Comparison of ENCODE assay signal across 11 cellular contexts in genomic region chr2:64276417-64277095, GRCh38.
DNase-seq lines count a peak whose midpoint lies in the region; FAIRE-seq and TF ChIP-seq lines count a peak whose summit lies in the region.
"Had no signal": no experiment of that assay in that cellular context is flagged by ENCODE, and none has a peak within 500 bp of the region (broad histone marks: within the 10 kb centered on the region; RNA-seq: fewer than 3 reads in every experiment).

No MANE protein-coding gene starts in this region.

- H3K36me3 ChIP-seq in H7 (replicated peaks; ENCODE audit: control insufficient read depth, insufficient read depth, low read length) (no peaks in the 10 kb centered on the region), astrocyte (ENCODE audit: insufficient read depth, low read length) (no peaks in the 10 kb centered on the region), spleen (no peaks in the 10 kb centered on the region)
- H3K36me3 ChIP-seq: gastrocnemius medialis had no signal

- DNase-seq in H7 (peak; percentile 50), astrocyte (ENCODE audit: low read depth) (peak; percentile 46), iPS-NIHi11 (ENCODE audit: low spot score) (peak; percentile 53), spleen (no peak), KBM-7 (no peak)
- DNase-seq in activated CD4-positive, alpha-beta T cell treated with anti-CD3 and anti-CD28 coated beads, Interleukin-2, amount 50 U/mL, for 4 hours, result no peak
- no peak for DNase-seq in activated CD4-positive, alpha-beta T cell treated with anti-CD3 and anti-CD28 coated beads for 48 hours
- no peak for DNase-seq in activated naive CD4-positive, alpha-beta T cell treated with Interleukin-2 at 50 U/mL for 16 hours
- DNase-seq: activated CD4-positive, alpha-beta memory T cell treated with anti-CD3 and anti-CD28 coated beads for 36 hours; gastrocnemius medialis; NCI-H2171 treated with DMSO at 0.1 percent for 48 hours had no signal

- H3K36me3 Mint-ChIP-seq in astrocyte (ENCODE audit: low read depth, unreplicated experiment), result no peaks in the 10 kb centered on the region
- H3K36me3 Mint-ChIP-seq: activated CD4-positive, alpha-beta memory T cell treated with anti-CD3 and anti-CD28 coated beads for 36 hours had no signal

- no peaks in the 10 kb centered on the region for H3K79me2 ChIP-seq in astrocyte (ENCODE audit: insufficient read depth, low read length)

- H3K27ac Mint-ChIP-seq in astrocyte (ENCODE audit: unreplicated experiment), result peak overlapping the region; percentile 95
- H3K27ac Mint-ChIP-seq: activated CD4-positive, alpha-beta memory T cell treated with anti-CD3 and anti-CD28 coated beads for 36 hours had no signal

- intact Hi-C loops in spleen (cut with DNase I; ENCODE audit: low total_unique reads), result no loop called here

- peaks cover 41% of the 10 kb centered on the region for H3K4me1 Mint-ChIP-seq in astrocyte (ENCODE audit: low read depth, unreplicated experiment)

- TF ChIP-seq CTCF in astrocyte (IDR thresholded peaks at IDR 0.05; ENCODE audit: insufficient read depth, low read depth, low read length) (no peak), spleen (IDR thresholded peaks at IDR 0.05 in 8 of 11, conservative IDR thresholded peaks at IDR 0.05 in 3 of 11) (no peak)

- H4K20me1 ChIP-seq in astrocyte (ENCODE audit: insufficient read depth, low read length), result no peaks in the 10 kb centered on the region

- in situ Hi-C loops in KBM-7 (cut with MboI; ENCODE audit: low pct_unique_long_range_greater_than_20kb, low sequenced_read_pairs), result no loop called here

- no peak overlapping the region for H2AFZ ChIP-seq in astrocyte (ENCODE audit: low read depth, low read length)

- no peak overlapping the region for H3K4me3 Mint-ChIP-seq in astrocyte (ENCODE audit: unreplicated experiment)
- H3K4me3 Mint-ChIP-seq: activated CD4-positive, alpha-beta memory T cell treated with anti-CD3 and anti-CD28 coated beads for 36 hours had no signal

- no peak overlapping the region for H3K27ac ChIP-seq in astrocyte (ENCODE audit: low read depth, low read length)
- H3K27ac ChIP-seq in spleen, result peak overlapping the region in 7 of 8 donors; percentile 27 to 96 (median 75)
- H3K27ac ChIP-seq: gastrocnemius medialis had no signal

- H3K9me3 Mint-ChIP-seq in astrocyte (ENCODE audit: unreplicated experiment), result peaks cover 2% of the 10 kb centered on the region
- H3K9me3 Mint-ChIP-seq: activated CD4-positive, alpha-beta memory T cell treated with anti-CD3 and anti-CD28 coated beads for 36 hours had no signal

- peak overlapping the region; percentile 49 for H3K4me2 ChIP-seq in astrocyte (ENCODE audit: low read length)

- WGBS in spleen, 5 donors, result 92 to 99% (median 95%) methylated on average over 3 of the region's 3 CpGs

- no peak overlapping the region for H3K4me3 ChIP-seq in H7 (ENCODE audit: insufficient read depth, low read depth, low read length)
- H3K4me3 ChIP-seq in astrocyte (ENCODE audit: insufficient read depth, low read depth, low read length), result no peak overlapping the region
- peak overlapping the region in 3 of 8 donors; percentile 30 to 40 (median 38) for H3K4me3 ChIP-seq in spleen
- H3K4me3 ChIP-seq: gastrocnemius medialis had no signal

- no peak overlapping the region for H3K9ac ChIP-seq in astrocyte (ENCODE audit: low read length)

- H3K27me3 Mint-ChIP-seq in astrocyte (ENCODE audit: low read depth, unreplicated experiment), result no peaks in the 10 kb centered on the region
- H3K27me3 Mint-ChIP-seq: activated CD4-positive, alpha-beta memory T cell treated with anti-CD3 and anti-CD28 coated beads for 36 hours had no signal

- H3K27me3 ChIP-seq in H7 (ENCODE audit: control insufficient read depth, insufficient read depth, low read length) (no peaks in the 10 kb centered on the region), astrocyte (ENCODE audit: insufficient read depth, low read length) (no peaks in the 10 kb centered on the region), spleen (replicated peaks in 1 of 7) (no peaks in the 10 kb centered on the region)
- H3K27me3 ChIP-seq: gastrocnemius medialis had no signal

- peak; percentile 37 for FAIRE-seq in astrocyte (lab: Jason Lieb, UNC)

- no peak for TF ChIP-seq POLR2A in spleen (IDR thresholded peaks at IDR 0.05)

- no peaks in the 10 kb centered on the region for H3K9me3 ChIP-seq in astrocyte (ENCODE audit: insufficient read depth, low read depth, low read length)
- H3K9me3 ChIP-seq in spleen, result no peaks in the 10 kb centered on the region
- H3K9me3 ChIP-seq: gastrocnemius medialis had no signal

- H3K4me1 ChIP-seq in astrocyte (ENCODE audit: insufficient read depth, low read length) (peaks cover 38% of the 10 kb centered on the region), spleen (peaks cover 13 to 67% (median 30%) of the 10 kb centered on the region in 6 donors)

Comparison
In these comparisons a context has a peak if more than half of its experiments do, and no peak if none do; other contexts are left out.
1. DNase-seq: peak in H7 (single experiment), astrocyte (single experiment) and iPS-NIHi11 (single experiment); none in spleen (single experiment), activated CD4-positive, alpha-beta T cell treated with anti-CD3 and anti-CD28 coated beads, Interleukin-2, amount 50 U/mL, for 4 hours (0 of 2), KBM-7 (single experiment), activated CD4-positive, alpha-beta T cell treated with anti-CD3 and anti-CD28 coated beads for 48 hours (single experiment) and activated naive CD4-positive, alpha-beta T cell treated with Interleukin-2 at 50 U/mL for 16 hours (single experiment).